In the genomic region with DNA sequence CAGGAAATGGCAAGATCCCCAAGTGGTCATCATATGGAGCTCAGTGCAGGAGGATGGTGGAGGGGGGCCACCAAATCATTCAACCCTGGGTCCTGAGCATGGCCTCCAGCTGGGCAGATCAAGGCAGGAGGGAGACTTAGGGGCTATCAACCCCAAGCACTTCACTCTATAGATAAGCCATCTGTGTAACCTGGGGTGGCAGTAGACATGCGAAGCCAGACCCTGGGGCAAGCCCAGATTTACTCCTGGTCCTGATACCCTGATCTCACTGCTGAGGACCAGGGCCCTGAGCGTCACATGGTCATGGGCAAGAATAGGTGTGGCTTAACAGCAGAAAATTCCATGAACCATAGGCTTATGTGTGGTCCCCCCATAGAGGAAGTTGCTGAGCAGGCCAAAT, we compare ENCODE assay signal across 22 cellular contexts.
"Had no signal": no experiment of that assay in that cellular context is flagged by ENCODE, and none has a peak within 500 bp of the region (broad histone marks: within the 10 kb centered on the region; RNA-seq: fewer than 3 reads in every experiment).

No MANE protein-coding gene starts in this region.

- ATAC-seq: activated CD8-positive, alpha-beta T cell treated with anti-CD3 and anti-CD28 coated beads for 36 hours; activated T-cell treated with anti-CD3 and anti-CD28 coated beads, Interleukin-2, amount 50 U/mL, for 72 hours; T-cell had no signal

- H2AFZ ChIP-seq: PC-9 had no signal

- H3K4me3 ChIP-seq: PC-9 had no signal

- DNase-seq: activated CD4-positive, CD25-positive, alpha-beta regulatory T cell; activated CD8-positive, alpha-beta memory T cell treated with anti-CD3 and anti-CD28 coated beads, Interleukin-2, amount 50 U/mL, for 4 hours; activated CD8-positive, alpha-beta T cell treated with anti-CD3 and anti-CD28 coated beads for 36 hours; activated gamma-delta T cell treated with Interleukin-2 at 50 U/mL for 16 hours; activated naive CD4-positive, alpha-beta T cell treated with anti-CD3 and anti-CD28 coated beads, Interleukin-2, amount 10 ng/mL, durations not matched to agents 7 days and 5 days; activated naive CD8-positive, alpha-beta T cell treated with anti-CD3 and anti-CD28 coated beads for 36 hours; activated T-cell treated with anti-CD3 and anti-CD28 coated beads, Interleukin-2, amount 50 U/mL, for 72 hours; caudate nucleus; Kasumi-1; NCI-H1105 treated with DMSO at 0.1 percent for 48 hours; NCI-H1436 treated with DMSO at 0.1 percent for 48 hours; NCI-H187; NCI-H2081 treated with DMSO at 0.1 percent for 48 hours; NCI-H446; NCI-H524; NCI-H748 treated with DMSO at 0.1 percent for 48 hours; PC-9; SIG-M5; T-cell; T-helper 2 cell; T1000 had no signal

- H3K27ac ChIP-seq: PC-9, VCaP had no signal

- H3K4me2 ChIP-seq: PC-9 had no signal
